Comparison of ENCODE assay signal across 9 cellular contexts in genomic region chr12:26153421-26154154, GRCh38. TPM values are rescaled to one million over a fixed set of nuclear protein-coding genes. Genes with fewer than 3 reads are reported as not detected.
DNase-seq lines count a peak whose midpoint lies in the region; ATAC-seq and TF ChIP-seq lines count a peak whose summit lies in the region.
"Had no signal": no experiment of that assay in that cellular context is flagged by ENCODE, and none has a peak within 500 bp of the region (broad histone marks: within the 10 kb centered on the region; RNA-seq: fewer than 3 reads in every experiment).

No MANE protein-coding gene starts in this region.

- H3K9me3 Mint-ChIP-seq in CD8-positive, alpha-beta T cell = no peaks in the 10 kb centered on the region

- no peaks in the 10 kb centered on the region for H3K9me3 ChIP-seq in lower lobe of right lung
- H3K9me3 ChIP-seq in CD8-positive, alpha-beta T cell (ENCODE audit: low read length) = no peaks in the 10 kb centered on the region

- no peak overlapping the region for H3K4me3 ChIP-seq in lower lobe of right lung
- H3K4me3 ChIP-seq in CD8-positive, alpha-beta T cell (ENCODE audit: low read depth, low read length) = no peak overlapping the region

- H3K36me3 ChIP-seq in lower lobe of right lung = no peaks in the 10 kb centered on the region
- H3K36me3 ChIP-seq in CD8-positive, alpha-beta T cell (ENCODE audit: insufficient read depth, low read length) = no peaks in the 10 kb centered on the region

- ATAC-seq in lower lobe of right lung (peak; percentile 59 to 86), HG03442 (IDR thresholded peaks at IDR 0.05; ENCODE audit: unreplicated experiment) (no peak)
- no peak for ATAC-seq in CD8-positive, alpha-beta T cell

- H3K36me3 Mint-ChIP-seq in CD8-positive, alpha-beta T cell = no peaks in the 10 kb centered on the region

- no peak for TF ChIP-seq CTCF in lower lobe of right lung (IDR thresholded peaks at IDR 0.05)
- no peak for TF ChIP-seq CTCF in CD8-positive, alpha-beta T cell (IDR thresholded peaks at IDR 0.05)

- CTCF ChIA-PET in CD8-positive, alpha-beta T cell (lab: Charles Lee) = no interaction called here

- no peaks in the 10 kb centered on the region for H3K27me3 ChIP-seq in lower lobe of right lung (ENCODE audit: low read depth)
- H3K27me3 ChIP-seq in CD8-positive, alpha-beta T cell (ENCODE audit: insufficient read depth, low read length) = no peaks in the 10 kb centered on the region

- H3K27me3 Mint-ChIP-seq in CD8-positive, alpha-beta T cell (ENCODE audit: low read depth) = peaks cover 7% of the 10 kb centered on the region

- no peak overlapping the region for H3K4me3 Mint-ChIP-seq in CD8-positive, alpha-beta T cell

- POLR2A ChIA-PET in CD8-positive, alpha-beta T cell (lab: Charles Lee) = no interaction called here

- peaks cover 4% of the 10 kb centered on the region for H3K4me1 ChIP-seq in lower lobe of right lung
- no peaks in the 10 kb centered on the region for H3K4me1 ChIP-seq in CD8-positive, alpha-beta T cell (ENCODE audit: insufficient read depth, low read length)

- no peaks in the 10 kb centered on the region for H3K4me1 Mint-ChIP-seq in CD8-positive, alpha-beta T cell (ENCODE audit: low read depth)

- H3K27ac Mint-ChIP-seq in CD8-positive, alpha-beta T cell = no peak overlapping the region

- DNase-seq in AG08396 (ENCODE audit: low spot score) (peak; percentile 71), M059J (ENCODE audit: low read depth) (peak; percentile 97), dedifferentiated amniotic fluid mesenchymal stem cell (ENCODE audit: extremely low spot score) (peak; percentile 87), lower lobe of right lung (no peak), NCI-H2107 treated with DMSO at 0.1 percent for 48 hours (lab: John Stamatoyannopoulos, UW; ENCODE audit: unreplicated experiment) (no peak), cortex of kidney (lab: John Stamatoyannopoulos, UW) (no peak)
- no peak for DNase-seq in CD8-positive, alpha-beta T cell
- DNase-seq: Karpas-422 had no signal

- intact Hi-C loops in lower lobe of right lung (cut with DNase I) = no loop called here
- intact Hi-C loops in CD8-positive, alpha-beta T cell (cut with DNase I, micrococcal nuclease) = no loop called here

- no peak overlapping the region for H3K27ac ChIP-seq in lower lobe of right lung
- H3K27ac ChIP-seq in CD8-positive, alpha-beta T cell (ENCODE audit: low read depth, low read length) = no peak overlapping the region

RNA-seq across cellular contexts. Expression of gene BHLHE41, which starts 28.8 kb away (rescaled TPM):
- 5.0 and 7.4 TPM in 2 replicates for total RNA-seq in M059J (2014; rRNA removed; shearing (Covaris generic))
- total RNA-seq in lower lobe of right lung = 125 TPM
- not detected for total RNA-seq in CD8-positive, alpha-beta T cell

RNA-seq across cellular contexts. Expression of gene SSPN, which starts 41.8 kb away (rescaled TPM):
- total RNA-seq in M059J (2014; rRNA removed; shearing (Covaris generic)) = 2.5 and 4.1 TPM in 2 replicates
- 12.8 TPM for total RNA-seq in lower lobe of right lung
- total RNA-seq in CD8-positive, alpha-beta T cell = not detected

Comparison
In these comparisons a context has a peak if more than half of its experiments do, and no peak if none do; other contexts are left out.
1. DNase-seq: peak in AG08396 (single experiment), M059J (single experiment) and dedifferentiated amniotic fluid mesenchymal stem cell (single experiment); none in lower lobe of right lung (single experiment), NCI-H2107 treated with DMSO at 0.1 percent for 48 hours (single experiment), cortex of kidney (single experiment) and CD8-positive, alpha-beta T cell (0 of 7).
2. ATAC-seq: peak in lower lobe of right lung (2 of 2); none in HG03442 (single experiment) and CD8-positive, alpha-beta T cell (single experiment).
3. RNA of gene BHLHE41, which starts 28.8 kb away (total RNA-seq): 125 TPM in lower lobe of right lung (single experiment); 5.0 to 7.4 TPM in M059J and not detected in CD8-positive, alpha-beta T cell; every median in the first group is over 10 times any median in the second.